ENCODE assay signal across 27 cellular contexts in the genomic region with DNA sequence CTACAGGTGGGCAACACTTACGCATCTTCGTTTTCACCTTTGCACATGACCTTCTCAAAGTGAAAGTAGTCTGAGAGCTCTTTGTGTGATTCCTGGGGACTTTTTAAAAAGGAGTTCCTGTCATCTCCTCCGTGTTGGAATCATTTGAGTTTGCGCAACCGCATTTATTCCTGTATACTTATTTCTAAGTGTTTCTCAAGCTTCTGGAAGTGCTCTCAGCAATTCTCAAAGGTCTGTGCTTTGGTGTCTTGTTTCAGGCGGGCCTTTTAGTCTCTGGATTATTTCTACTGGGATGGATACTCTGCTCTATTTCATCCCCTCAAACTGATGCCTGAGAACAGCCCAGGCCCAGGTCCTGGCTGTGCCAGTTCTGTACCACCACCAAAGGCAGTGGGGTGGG.
A peak's percentile ranks its signal among the peaks of the same experiment; 100 is the strongest.
DNase-seq lines count a peak whose midpoint lies in the region; ATAC-seq and TF ChIP-seq lines count a peak whose summit lies in the region.
"Had no signal": no experiment of that assay in that cellular context is flagged by ENCODE, and none has a peak within 500 bp of the region (broad histone marks: within the 10 kb centered on the region; RNA-seq: fewer than 3 reads in every experiment).

No MANE protein-coding gene starts in this region.

- H3K27me3 Mint-ChIP-seq in GM23338 (ENCODE audit: insufficient read depth, low read depth, poor library complexity): peaks cover 8% of the 10 kb centered on the region
- H3K27me3 Mint-ChIP-seq: stimulated activated naive CD8-positive, alpha-beta T cell treated with anti-CD3 and anti-CD28 coated beads, Interleukin-15, Interleukin-2, amounts not matched to agents 100 ng/mL and 50 ng/mL, for 24 hours had no signal

- no peaks in the 10 kb centered on the region for H3K9me3 ChIP-seq in lung (ENCODE audit: control insufficient read depth in 2 of 2, insufficient read depth in 1 of 2, low read length in 1 of 2)
- no peaks in the 10 kb centered on the region for H3K9me3 ChIP-seq in effector memory CD4-positive, alpha-beta T cell (ENCODE audit: control insufficient read depth, low read length)
- H3K9me3 ChIP-seq: heart right ventricle, pancreas, spleen, thoracic aorta had no signal

- DNase-seq in GM23338 (ENCODE audit: low spot score) (no peak), fibroblast of gingiva (ENCODE audit: low read depth) (peak; percentile 76), lung (ENCODE audit: low spot score) (peak; percentile 39), stromal cell of bone marrow (ENCODE audit: low read depth) (peak; percentile 48)
- no peak for DNase-seq in effector memory CD4-positive, alpha-beta T cell
- DNase-seq: activated CD8-positive, alpha-beta memory T cell treated with anti-CD3 and anti-CD28 coated beads, Interleukin-2, amount 10 ng/mL, durations not matched to agents 7 days and 5 days; activated naive CD4-positive, alpha-beta T cell treated with Interleukin-2 at 50 U/mL for 16 hours; HCEC 1CT; heart right ventricle; kidney glomerular epithelial cell; NCI-H2029; NCI-H2227 treated with DMSO at 0.1 percent for 48 hours; NCI-H526 treated with DMSO at 0.1 percent for 48 hours; pancreas; SHP77; spleen; stimulated activated CD4-positive, alpha-beta T cell treated with anti-CD3 and anti-CD28 coated beads, Interleukin-2, amount 100 ng/mL, for 24 hours; stimulated activated CD8-positive, alpha-beta memory T cell treated with anti-CD3 and anti-CD28 coated beads, Interleukin-4, amount 100 ng/mL, for 48 hours; T-helper 17 cell had no signal

- peaks cover 7% of the 10 kb centered on the region; the same call in 1 of the 2 replicates for H3K9me2 ChIP-seq in GM23338 (ENCODE audit: insufficient read depth)

- H2AFZ ChIP-seq in GM23338: 0 out of 2 replicates have a peak overlapping the region, but pooled peaks have one; percentile 24
- H2AFZ ChIP-seq: neural progenitor cell had no signal

- WGBS in lung, 2 donors: 63 to 78% methylated on average over 6 of the region's 6 CpGs

- H3K4me2 ChIP-seq in GM23338: no peak overlapping the region
- H3K4me2 ChIP-seq: neural progenitor cell had no signal

- H3K4me1 Mint-ChIP-seq in GM23338: peaks cover 13% of the 10 kb centered on the region
- H3K4me1 Mint-ChIP-seq: central memory CD8-positive, alpha-beta T cell; memory B cell had no signal

- H3K79me2 ChIP-seq in GM23338 (replicated peaks; ENCODE audit: insufficient read depth): no peaks in the 10 kb centered on the region

- H3K27ac Mint-ChIP-seq in GM23338: no peak overlapping the region
- H3K27ac Mint-ChIP-seq: activated CD8-positive, alpha-beta memory T cell treated with anti-CD3 and anti-CD28 coated beads, Interleukin-2, amount 10 ng/mL, durations not matched to agents 7 days and 5 days; memory B cell; neural progenitor cell; stimulated activated naive CD8-positive, alpha-beta T cell treated with anti-CD3 and anti-CD28 coated beads, Interleukin-15, Interleukin-2, amounts not matched to agents 100 ng/mL and 50 ng/mL, for 24 hours; T-helper 17 cell had no signal

- TF ChIP-seq CTCF in GM23338 (conservative IDR thresholded peaks at IDR 0.05; ENCODE audit: low read depth in 2 of 2) (no peak), lung (IDR thresholded peaks at IDR 0.05; ENCODE audit: control extremely low read depth, extremely low read depth) (no peak)

- no peak overlapping the region for H3K4me3 ChIP-seq in GM23338
- no peak overlapping the region for H3K4me3 ChIP-seq in lung
- no peak overlapping the region for H3K4me3 ChIP-seq in effector memory CD4-positive, alpha-beta T cell (ENCODE audit: insufficient read depth, low read depth, low read length, poor library complexity, severe bottlenecking)
- H3K4me3 ChIP-seq: heart right ventricle, neural progenitor cell, pancreas, spleen, thoracic aorta had no signal

- H3K4me1 ChIP-seq in GM23338 (ENCODE audit: insufficient read depth) (no peaks in the 10 kb centered on the region), lung (ENCODE audit: control insufficient read depth in 2 of 2, insufficient read depth in 2 of 2, low read length in 2 of 2) (peaks cover 0 to 3% of the 10 kb centered on the region in 2 donors)
- no peaks in the 10 kb centered on the region for H3K4me1 ChIP-seq in effector memory CD4-positive, alpha-beta T cell (ENCODE audit: control insufficient read depth, insufficient read depth, low read length, poor library complexity, severe bottlenecking)
- H3K4me1 ChIP-seq: pancreas had no signal

- no peaks in the 10 kb centered on the region for H3K9me3 Mint-ChIP-seq in GM23338
- H3K9me3 Mint-ChIP-seq: central memory CD8-positive, alpha-beta T cell; memory B cell; neural progenitor cell; stimulated activated naive CD8-positive, alpha-beta T cell treated with anti-CD3 and anti-CD28 coated beads, Interleukin-15, Interleukin-2, amounts not matched to agents 100 ng/mL and 50 ng/mL, for 24 hours had no signal

- H3K4me3 Mint-ChIP-seq in GM23338: no peak overlapping the region
- H3K4me3 Mint-ChIP-seq: activated CD8-positive, alpha-beta memory T cell treated with anti-CD3 and anti-CD28 coated beads, Interleukin-2, amount 10 ng/mL, durations not matched to agents 7 days and 5 days; central memory CD8-positive, alpha-beta T cell; memory B cell; neural progenitor cell; stimulated activated naive CD8-positive, alpha-beta T cell treated with anti-CD3 and anti-CD28 coated beads, Interleukin-15, Interleukin-2, amounts not matched to agents 100 ng/mL and 50 ng/mL, for 24 hours; T-helper 17 cell had no signal

- no peaks in the 10 kb centered on the region for H4K20me1 ChIP-seq in GM23338 (replicated peaks; ENCODE audit: insufficient read depth)

- H3K27me3 ChIP-seq in GM23338 (ENCODE audit: insufficient read depth) (no peaks in the 10 kb centered on the region), lung (ENCODE audit: control insufficient read depth, insufficient read depth) (no peaks in the 10 kb centered on the region)
- no peaks in the 10 kb centered on the region for H3K27me3 ChIP-seq in effector memory CD4-positive, alpha-beta T cell (replicated peaks; ENCODE audit: control insufficient read depth, insufficient read depth, low read length, poor library complexity, severe bottlenecking)
- H3K27me3 ChIP-seq: neural progenitor cell, pancreas, spleen had no signal

- no peak overlapping the region for H3K27ac ChIP-seq in GM23338 (ENCODE audit: low read depth)
- no peak overlapping the region for H3K27ac ChIP-seq in lung (ENCODE audit: low read depth in 1 of 2, low read length in 1 of 2)
- no peak overlapping the region for H3K27ac ChIP-seq in effector memory CD4-positive, alpha-beta T cell (ENCODE audit: insufficient read depth, low read length, poor library complexity, severe bottlenecking)
- H3K27ac ChIP-seq: C4-2B, neural progenitor cell, pancreas, spleen, thoracic aorta had no signal

- H3K36me3 Mint-ChIP-seq in GM23338 (ENCODE audit: low read depth): no peaks in the 10 kb centered on the region; the same call in 2 of the 3 replicates
- H3K36me3 Mint-ChIP-seq: activated CD8-positive, alpha-beta memory T cell treated with anti-CD3 and anti-CD28 coated beads, Interleukin-2, amount 10 ng/mL, durations not matched to agents 7 days and 5 days; memory B cell; neural progenitor cell had no signal

- ATAC-seq in GM23338: no peak
- ATAC-seq in lung (ENCODE audit: insufficient read depth, low FRiP score): no peak
- no peak for ATAC-seq in GM21367 (IDR thresholded peaks at IDR 0.05; ENCODE audit: unreplicated experiment)
- no peak for ATAC-seq in HG03025 (IDR thresholded peaks at IDR 0.05; ENCODE audit: low FRiP score, unreplicated experiment)
- ATAC-seq: activated CD8-positive, alpha-beta memory T cell treated with anti-CD3 and anti-CD28 coated beads, Interleukin-2, amount 10 ng/mL, durations not matched to agents 7 days and 5 days; T-helper 17 cell had no signal

- no peaks in the 10 kb centered on the region for H3F3A ChIP-seq in GM23338 (replicated peaks; ENCODE audit: low read depth)

- H3K36me3 ChIP-seq in GM23338 (ENCODE audit: insufficient read depth) (no peaks in the 10 kb centered on the region), lung (ENCODE audit: control insufficient read depth in 2 of 2, insufficient read depth in 2 of 2, low read length in 2 of 2) (no peaks in the 10 kb centered on the region)
- H3K36me3 ChIP-seq in effector memory CD4-positive, alpha-beta T cell (ENCODE audit: control insufficient read depth, insufficient read depth, low read length): no peaks in the 10 kb centered on the region
- H3K36me3 ChIP-seq: heart right ventricle, neural progenitor cell, pancreas, spleen, thoracic aorta had no signal

TF ChIP-seq in GM23338, 12 proteins besides CTCF, POLR2A, EP300 and RAD21 (continues in another document):
- TF ChIP-seq STAT1 (IDR thresholded peaks at IDR 0.05; ENCODE audit: unreplicated experiment): no peak

Comparison
In these comparisons a context has a peak if more than half of its experiments do, and no peak if none do; other contexts are left out.
1. DNase-seq: peak in fibroblast of gingiva (single experiment), lung (single experiment) and stromal cell of bone marrow (single experiment); none in GM23338 (single experiment) and effector memory CD4-positive, alpha-beta T cell (0 of 3).